8 cellular contexts compared by ENCODE assay signal in genomic region chr1:110963666-110964399, GRCh38. TPM values are rescaled to one million over a fixed set of nuclear protein-coding genes. Genes with fewer than 3 reads are reported as not detected.
A peak's percentile ranks its signal among the peaks of the same experiment; 100 is the strongest.
DNase-seq lines count a peak whose midpoint lies in the region; ATAC-seq, FAIRE-seq and TF ChIP-seq lines count a peak whose summit lies in the region.

TSS of gene LRIF1 (minus strand) at chr1:110963922. CDS start at chr1:110963688, 234 bp downstream.

- TF ChIP-seq CTCF in BJ (IDR thresholded peaks at IDR 0.05; ENCODE audit: insufficient read depth, low read depth, low read length) = peak; percentile 52

- POLR2A ChIA-PET in BJ (lab: Charles Lee) = interaction anchor here (0.6 kb wide), 1 partner anchor 484 kb away, joined by 3 read pairs; no protein-coding TSS in a partner anchor
- POLR2A ChIA-PET in activated CD4-positive, alpha-beta T cell treated with anti-CD3 and anti-CD28 coated beads, Interleukin-2, amount 10 ng/mL, durations not matched to agents 7 days and 5 days (lab: Charles Lee) = interaction anchor here (0.6 to 1.1 kb wide), 4 partner anchors 60 to 217 kb away, joined by 3 to 5 read pairs (median 4); no protein-coding TSS in a partner anchor

- H3K36me3 ChIP-seq in BJ (ENCODE audit: control insufficient read depth, insufficient read depth, low read length) = no peaks in the 10 kb centered on the region

- peak within 1 kb of the TSS; percentile 97 for H3K27ac Mint-ChIP-seq in activated CD4-positive, alpha-beta T cell treated with anti-CD3 and anti-CD28 coated beads, Interleukin-2, amount 10 ng/mL, durations not matched to agents 7 days and 5 days

- H3K36me3 Mint-ChIP-seq in activated CD4-positive, alpha-beta T cell treated with anti-CD3 and anti-CD28 coated beads, Interleukin-2, amount 10 ng/mL, durations not matched to agents 7 days and 5 days (ENCODE audit: low read depth) = peaks cover 49% of the 10 kb centered on the region

- peak within 1 kb of the TSS; percentile 77 for H3K4me3 ChIP-seq in BJ (ENCODE audit: low read depth, low read length)

- peaks cover 39% of the 10 kb centered on the region for H3K4me1 Mint-ChIP-seq in activated CD4-positive, alpha-beta T cell treated with anti-CD3 and anti-CD28 coated beads, Interleukin-2, amount 10 ng/mL, durations not matched to agents 7 days and 5 days

- peak within 1 kb of the TSS; percentile 79 for H3K4me3 Mint-ChIP-seq in activated CD4-positive, alpha-beta T cell treated with anti-CD3 and anti-CD28 coated beads, Interleukin-2, amount 10 ng/mL, durations not matched to agents 7 days and 5 days

- CTCF ChIA-PET in BJ (lab: Yijun Ruan, JAX) = interaction anchor here (0.8 to 1.1 kb wide), 2 partner anchors 11 to 114 kb away, joined by 3 to 5 read pairs; no protein-coding TSS in a partner anchor
- CTCF ChIA-PET in activated CD4-positive, alpha-beta T cell treated with anti-CD3 and anti-CD28 coated beads, Interleukin-2, amount 10 ng/mL, durations not matched to agents 7 days and 5 days (lab: Charles Lee) = interaction anchor here (0.8 to 1.7 kb wide), 9 partner anchors 8 to 177 kb away, joined by 3 to 7 read pairs (median 4); no protein-coding TSS in a partner anchor

- H3K27me3 Mint-ChIP-seq in activated CD4-positive, alpha-beta T cell treated with anti-CD3 and anti-CD28 coated beads, Interleukin-2, amount 10 ng/mL, durations not matched to agents 7 days and 5 days = peaks cover 15% of the 10 kb centered on the region

- peak; percentile 98 for FAIRE-seq in GM19239 (lab: Jason Lieb, UNC)

- H3K9me3 Mint-ChIP-seq in activated CD4-positive, alpha-beta T cell treated with anti-CD3 and anti-CD28 coated beads, Interleukin-2, amount 10 ng/mL, durations not matched to agents 7 days and 5 days = peaks cover 35% of the 10 kb centered on the region

- DNase-seq in BJ (ENCODE audit: low read depth) (peak; percentile 99), GM19239 (ENCODE audit: insufficient read length, low spot score) (peak; percentile 71), NCI-H526 treated with DMSO at 0.1 percent for 48 hours (lab: John Stamatoyannopoulos, UW) (peak; percentile 99), cortex of kidney (lab: John Stamatoyannopoulos, UW) (peak; percentile 32), left kidney (ENCODE audit: low read depth, low spot score) (peak; percentile 100)
- peak; percentile 100 for DNase-seq in activated CD4-positive, alpha-beta T cell treated with anti-CD3 and anti-CD28 coated beads, Interleukin-2, amount 10 ng/mL, durations not matched to agents 7 days and 5 days
- peak; percentile 100 for DNase-seq in stimulated activated CD4-positive, alpha-beta T cell treated with anti-CD3 and anti-CD28 coated beads, Interleukin-2, amount 100 ng/mL, for 24 hours

- H3K27me3 ChIP-seq in BJ (ENCODE audit: control insufficient read depth, insufficient read depth, low read length) = no peaks in the 10 kb centered on the region

- ATAC-seq in HG03457 (IDR thresholded peaks at IDR 0.05; ENCODE audit: unreplicated experiment) = peak; percentile 93

RNA-seq across cellular contexts. Expression of gene LRIF1, which starts in this region (rescaled TPM):
- polyA plus RNA-seq in BJ (2011; rRNA removed) = 8.3 and 13.5 TPM in 2 replicates
- 5.5 and 8.3 TPM in 2 replicates for polyA minus RNA-seq in BJ (2011; rRNA and poly(A)+ RNA removed)
- total RNA-seq in activated CD4-positive, alpha-beta T cell treated with anti-CD3 and anti-CD28 coated beads, Interleukin-2, amount 10 ng/mL, durations not matched to agents 7 days and 5 days = 10 to 100 TPM; 18.3 to 21.0 TPM

Comparison
In these comparisons a context has a peak if more than half of its experiments do, and no peak if none do; other contexts are left out.
1. Peak in every context shown above with its lines: DNase-seq, ATAC-seq and H3K4me3 ChIP-seq.
2. DNase-seq: peak in every context shown above with its lines; median percentile 100 in activated CD4-positive, alpha-beta T cell treated with anti-CD3 and anti-CD28 coated beads, Interleukin-2, amount 10 ng/mL, durations not matched to agents 7 days and 5 days; 100 in left kidney; 100 in stimulated activated CD4-positive, alpha-beta T cell treated with anti-CD3 and anti-CD28 coated beads, Interleukin-2, amount 100 ng/mL, for 24 hours; 99 in BJ; 99 in NCI-H526 treated with DMSO at 0.1 percent for 48 hours; 71 in GM19239; 32 in cortex of kidney.